ENCODE assay signal across 35 cellular contexts in genomic region chr13:20206836-20207235, GRCh38. TPM values are rescaled to one million over a fixed set of nuclear protein-coding genes. Genes with fewer than 3 reads are reported as not detected.
"Had no signal": no experiment of that assay in that cellular context is flagged by ENCODE, and none has a peak within 500 bp of the region (broad histone marks: within the 10 kb centered on the region; RNA-seq: fewer than 3 reads in every experiment).

No MANE protein-coding gene starts in this region.

- H3K4me2 ChIP-seq: PC-9 had no signal

- H3K4me1 ChIP-seq: ascending aorta, colonic mucosa had no signal

- ATAC-seq: activated T-cell treated with anti-CD3 and anti-CD28 coated beads, Interleukin-2, amount 50 U/mL, for 4 hours had no signal

- H3K9me3 Mint-ChIP-seq: activated B cell treated with CpG ODN at 0.5 μM for 24 hours; activated naive CD8-positive, alpha-beta T cell treated with anti-CD3 and anti-CD28 coated beads for 36 hours; central memory CD8-positive, alpha-beta T cell had no signal

- H3K36me3 ChIP-seq: ascending aorta, cardiac muscle cell, colonic mucosa had no signal

- H3K4me3 Mint-ChIP-seq: activated B cell treated with CpG ODN at 0.5 μM for 24 hours; activated CD4-positive, alpha-beta memory T cell treated with anti-CD3 and anti-CD28 coated beads for 36 hours; activated naive CD8-positive, alpha-beta T cell treated with anti-CD3 and anti-CD28 coated beads for 36 hours; activated T-cell treated with anti-CD3 and anti-CD28 coated beads, Interleukin-2, amount 50 U/mL, for 4 hours; activated T-helper 1 cell treated with anti-CD3 and anti-CD28 coated beads, Interleukin-12 subunit alpha, Interleukin-12 subunit beta, Interleukin-2, Interleukin-4 antibody, amounts not matched to agents 30 ng/mL and 10 ng/mL and 1 ng/mL, durations not matched to agents 14 hours and 24 hours and 36 hours; central memory CD8-positive, alpha-beta T cell; T-helper 2 cell treated with Interferon-gamma antibody and Interleukin-4, amounts not matched to agents 5 μg/mL and 100 μg/mL, for 36 hours had no signal

- H3K27me3 ChIP-seq: ascending aorta, cardiac muscle cell, colonic mucosa had no signal

- H2AFZ ChIP-seq: PC-9 had no signal

- H3K27ac Mint-ChIP-seq: activated B cell treated with CpG ODN at 0.5 μM for 24 hours; activated CD4-positive, alpha-beta memory T cell treated with anti-CD3 and anti-CD28 coated beads for 36 hours; activated naive CD8-positive, alpha-beta T cell treated with anti-CD3 and anti-CD28 coated beads for 36 hours; activated T-helper 1 cell treated with anti-CD3 and anti-CD28 coated beads, Interleukin-12 subunit alpha, Interleukin-12 subunit beta, Interleukin-2, Interleukin-4 antibody, amounts not matched to agents 30 ng/mL and 10 ng/mL and 1 ng/mL, durations not matched to agents 14 hours and 24 hours and 36 hours; T-helper 2 cell treated with Interferon-gamma antibody and Interleukin-4, amounts not matched to agents 5 μg/mL and 100 μg/mL, for 36 hours had no signal

- H3K4me1 Mint-ChIP-seq: activated B cell treated with CpG ODN at 0.5 μM for 24 hours; activated naive CD8-positive, alpha-beta T cell treated with anti-CD3 and anti-CD28 coated beads for 36 hours; central memory CD8-positive, alpha-beta T cell had no signal

- DNase-seq: activated B cell treated with CpG ODN at 0.5 μM for 24 hours; activated CD4-positive, alpha-beta memory T cell treated with anti-CD3 and anti-CD28 coated beads for 36 hours; activated CD4-positive, alpha-beta T cell treated with anti-CD3 and anti-CD28 coated beads for 4 hours; activated CD4-positive, alpha-beta T cell treated with anti-CD3 and anti-CD28 coated beads, Interleukin-2, amount 50 U/mL, for 1 hour; activated CD4-positive, CD25-positive, alpha-beta regulatory T cell treated with anti-CD3 and anti-CD28 coated beads, Interleukin-2, amount 50 U/mL, for 72 hours; activated CD8-positive, alpha-beta memory T cell treated with anti-CD3 and anti-CD28 coated beads, Interleukin-2, amount 50 U/mL, for 4 hours; activated effector memory CD4-positive, alpha-beta T cell treated with Interleukin-2 at 50 U/mL for 16 hours; activated naive CD4-positive, alpha-beta T cell; activated naive CD4-positive, alpha-beta T cell treated with anti-CD3 and anti-CD28 coated beads, Interleukin-2, amount 50 U/mL, for 16 hours; activated naive CD8-positive, alpha-beta T cell treated with anti-CD3 and anti-CD28 coated beads for 36 hours; activated T-cell treated with anti-CD3 and anti-CD28 coated beads for 4 hours; activated T-cell treated with anti-CD3 and anti-CD28 coated beads, Interleukin-2, amount 50 U/mL, for 4 hours; amniotic stem cell; colonic mucosa; NCI-H1105; NCI-H1417 treated with DMSO at 0.1 percent for 48 hours; NCI-H1694; NCI-H1930; NCI-H2081 treated with DMSO at 0.1 percent for 48 hours; NCI-H345; NCI-H524 treated with DMSO at 0.1 percent for 48 hours; NCI-H748 treated with DMSO at 0.1 percent for 48 hours; NK-92 treated with Interleukin-12 subunit alpha and Interleukin-12 subunit beta, amount 100 ng/mL, for 24 hours; PC-9; Right ventricle myocardium superior had no signal

- H3K36me3 Mint-ChIP-seq: activated naive CD8-positive, alpha-beta T cell treated with anti-CD3 and anti-CD28 coated beads for 36 hours had no signal

- H3K27ac ChIP-seq: ascending aorta, cardiac muscle cell, colonic mucosa, PC-9, SK-N-MC, VCaP had no signal

- H3K4me3 ChIP-seq: ascending aorta, cardiac muscle cell, colonic mucosa, PC-9, SK-N-MC had no signal

- H3K9me3 ChIP-seq: ascending aorta, colonic mucosa had no signal

RNA-seq across cellular contexts. Expression of gene GJB2, which starts 14.1 kb away (rescaled TPM):
- total RNA-seq: activated B cell treated with CpG ODN at 0.5 μM for 24 hours, chondrocyte had no signal

RNA-seq across cellular contexts. Expression of gene GJB6, which starts 25.3 kb away (rescaled TPM):
- total RNA-seq: activated B cell treated with CpG ODN at 0.5 μM for 24 hours, ascending aorta, cardiac muscle cell, chondrocyte, colonic mucosa, M059J, NCI-H460, PC-9, Right ventricle myocardium superior had no signal
- polyA plus RNA-seq: cardiac muscle cell had no signal

RNA-seq across cellular contexts. Expression of gene GJA3, which starts 46.0 kb away (rescaled TPM):
- total RNA-seq: activated T-helper 1 cell treated with anti-CD3 and anti-CD28 coated beads, Interleukin-12 subunit alpha, Interleukin-12 subunit beta, Interleukin-2, Interleukin-4 antibody, amounts not matched to agents 30 ng/mL and 10 ng/mL and 1 ng/mL, durations not matched to agents 14 hours and 24 hours and 36 hours; ascending aorta; M059J had no signal
